20 cellular contexts compared by ENCODE assay signal in the genomic region with DNA sequence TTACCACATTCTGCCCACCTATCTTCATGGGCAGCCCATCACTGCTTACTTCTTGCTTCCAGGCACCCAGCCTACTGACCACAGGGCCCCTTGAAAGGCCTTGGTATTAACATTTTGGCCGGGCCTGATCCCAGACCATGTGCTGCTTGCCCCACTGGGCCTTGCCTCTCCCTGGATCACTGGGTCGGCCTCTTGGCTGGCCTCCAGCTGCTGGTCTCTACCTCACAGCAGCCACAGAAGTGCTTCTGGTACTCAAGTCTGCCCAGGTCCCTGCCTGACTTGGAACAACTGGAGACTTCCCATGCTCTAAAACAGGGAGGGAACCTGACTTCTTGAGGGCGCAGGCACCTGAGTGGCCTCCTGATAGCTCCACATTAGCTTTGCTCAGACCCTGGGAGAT.
"Had no signal": no experiment of that assay in that cellular context is flagged by ENCODE, and none has a peak within 500 bp of the region (broad histone marks: within the 10 kb centered on the region; RNA-seq: fewer than 3 reads in every experiment).

No MANE protein-coding gene starts in this region.

- DNase-seq: effector memory CD8-positive, alpha-beta T cell; esophagus squamous epithelium; foreskin fibroblast; glutamatergic neuron; islet precursor cell; left lung; midbrain; occipital lobe; psoas muscle; retina; sigmoid colon; stimulated activated CD4-positive, alpha-beta T cell treated with anti-CD3 and anti-CD28 coated beads, Interleukin-2, amount 100 ng/mL, for 24 hours; stimulated activated naive CD4-positive, alpha-beta T cell had no signal

- H3K27ac ChIP-seq: esophagus squamous epithelium, gastroesophageal sphincter, left lung, neural progenitor cell, psoas muscle, sigmoid colon, skin epidermis had no signal

- H3K9me3 ChIP-seq: esophagus squamous epithelium, gastroesophageal sphincter, left lung, psoas muscle, sigmoid colon had no signal

- H3K36me3 ChIP-seq: esophagus squamous epithelium, gastroesophageal sphincter, left lung, neural progenitor cell, sigmoid colon had no signal

- H3K9ac ChIP-seq: neural progenitor cell had no signal

- H3K4me3 ChIP-seq: esophagus squamous epithelium, gastroesophageal sphincter, left lung, lung, neural progenitor cell, psoas muscle, sigmoid colon, skin epidermis had no signal

- H3K4me1 ChIP-seq: psoas muscle had no signal

- FAIRE-seq: colon, urothelium cell line had no signal

- ATAC-seq: effector memory CD8-positive, alpha-beta T cell; gastroesophageal sphincter; left lung; natural killer cell treated with Interleukin-12 subunit alpha and Interleukin-12 subunit beta and Interleukin-15 and Interleukin-18, amount 100 ng/mL, for 72 hours; psoas muscle had no signal
